Comparison of ENCODE assay signal across 1 cellular context in the genomic region with DNA sequence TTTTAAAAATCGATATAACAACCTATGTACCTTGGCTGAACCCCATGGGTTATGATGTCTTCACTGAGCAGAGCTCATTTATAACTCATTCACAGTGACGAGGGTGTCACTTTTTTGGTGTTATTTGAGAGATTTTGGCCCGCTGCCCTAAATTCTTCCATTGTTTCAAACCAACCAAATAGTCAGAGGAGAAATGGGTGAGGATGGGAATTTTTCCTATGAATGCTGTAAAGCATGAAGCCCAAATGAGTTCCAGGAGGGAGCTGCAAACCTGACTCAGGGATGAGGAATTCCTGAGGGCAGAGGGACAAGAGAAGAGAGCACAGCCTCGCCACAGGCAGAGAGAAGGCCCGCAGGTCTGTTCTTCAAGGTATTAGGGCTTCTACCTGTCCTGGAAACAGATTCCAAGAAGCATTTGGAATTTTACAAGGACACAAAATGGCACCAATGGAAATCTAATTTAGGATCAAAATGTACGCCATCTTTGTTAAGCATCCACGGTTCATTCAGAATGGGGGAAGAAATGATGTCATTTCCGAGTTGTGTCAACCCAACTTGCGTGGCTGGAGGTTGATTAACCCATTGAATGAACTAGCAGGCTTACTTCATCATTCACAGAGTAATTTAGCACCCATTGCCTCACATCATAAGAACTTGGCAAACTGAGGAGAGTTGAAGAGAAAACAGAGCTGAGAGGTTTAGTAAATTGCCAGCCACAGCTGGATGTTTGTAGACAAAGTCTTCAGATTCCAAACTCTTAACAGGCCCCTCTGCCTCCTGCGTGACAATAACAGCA.
TF ChIP-seq lines count a peak whose summit lies in the region.

No MANE protein-coding gene starts in this region.

TF ChIP-seq in IMR-90, 13 proteins besides CTCF, POLR2A, EP300 and RAD21:
- no peak for TF ChIP-seq MAFK (IDR thresholded peaks at IDR 0.05; ENCODE audit: low read depth, low read length)
- no peak for TF ChIP-seq MXI1 (IDR thresholded peaks at IDR 0.05; ENCODE audit: borderline replicate concordance, low read depth, low read length)
- TF ChIP-seq, protein P1, sequence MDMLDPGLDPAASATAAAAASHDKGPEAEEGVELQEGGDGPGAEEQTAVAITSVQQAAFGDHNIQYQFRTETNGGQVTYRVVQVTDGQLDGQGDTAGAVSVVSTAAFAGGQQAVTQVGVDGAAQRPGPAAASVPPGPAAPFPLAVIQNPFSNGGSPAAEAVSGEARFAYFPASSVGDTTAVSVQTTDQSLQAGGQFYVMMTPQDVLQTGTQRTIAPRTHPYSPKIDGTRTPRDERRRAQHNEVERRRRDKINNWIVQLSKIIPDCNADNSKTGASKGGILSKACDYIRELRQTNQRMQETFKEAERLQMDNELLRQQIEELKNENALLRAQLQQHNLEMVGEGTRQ (IDR thresholded peaks at IDR 0.05; ENCODE audit: low read depth, low read length), result no peak
- TF ChIP-seq SMC3 (IDR thresholded peaks at IDR 0.05; ENCODE audit: low read depth, low read length), result no peak
- no peak for TF ChIP-seq CHD1 (IDR thresholded peaks at IDR 0.05; ENCODE audit: low read depth, low read length)
